In genomic region chr2:98589489-98589888, GRCh38 we compare ENCODE assay signal across 18 cellular contexts.
"Had no signal": no experiment of that assay in that cellular context is flagged by ENCODE, and none has a peak within 500 bp of the region (broad histone marks: within the 10 kb centered on the region; RNA-seq: fewer than 3 reads in every experiment).

No MANE protein-coding gene starts in this region.

- H3K9me3 ChIP-seq: adrenal gland, gastroesophageal sphincter, left lung, prostate gland, right atrium auricular region, tibial artery had no signal

- H3K4me1 ChIP-seq: adrenal gland, gastroesophageal sphincter, heart left ventricle, left lung, neural progenitor cell, prostate gland, right atrium auricular region, tibial artery had no signal

- H3K27ac ChIP-seq: adrenal gland, gastroesophageal sphincter, heart left ventricle, left lung, neural progenitor cell, prostate gland, right atrium auricular region, tibial artery had no signal

- H3K36me3 ChIP-seq: neural progenitor cell, prostate gland, right atrium auricular region had no signal

- H3K9ac ChIP-seq: neural progenitor cell had no signal

- H3K4me3 Mint-ChIP-seq: activated CD4-positive, alpha-beta T cell treated with anti-CD3 and anti-CD28 coated beads for 36 hours; neural progenitor cell; WTC11 had no signal

- H3K27me3 Mint-ChIP-seq: activated CD4-positive, alpha-beta T cell treated with anti-CD3 and anti-CD28 coated beads for 36 hours had no signal

- H3K4me3 ChIP-seq: adrenal gland, gastroesophageal sphincter, heart left ventricle, left lung, neural progenitor cell, prostate gland, right atrium auricular region, tibial artery had no signal

- H2AFZ ChIP-seq: neural progenitor cell had no signal

- H3K27ac Mint-ChIP-seq: neural progenitor cell, WTC11 had no signal

- H3K4me1 Mint-ChIP-seq: neural progenitor cell, WTC11 had no signal

- DNase-seq: activated CD4-positive, alpha-beta T cell treated with anti-CD3 and anti-CD28 coated beads for 36 hours; activated CD4-positive, alpha-beta T cell treated with anti-CD3 and anti-CD28 coated beads, Interleukin-2, amount 50 U/mL, for 48 hours; activated naive CD4-positive, alpha-beta T cell treated with Interleukin-2 at 50 U/mL for 16 hours; effector CD4-positive, alpha-beta T cell; heart left ventricle; kidney; left lung; midbrain; stimulated activated naive CD8-positive, alpha-beta T cell treated with anti-CD3 and anti-CD28 coated beads, Interleukin-15, Interleukin-2, amounts not matched to agents 100 U/mL and 50 U/mL, for 24 hours; substantia nigra; tibial artery had no signal

- H3K4me2 ChIP-seq: neural progenitor cell had no signal

- H3K27me3 ChIP-seq: adrenal gland, gastroesophageal sphincter, heart left ventricle, left lung, neural progenitor cell, right atrium auricular region, tibial artery had no signal

- ATAC-seq: activated CD4-positive, alpha-beta T cell treated with anti-CD3 and anti-CD28 coated beads for 36 hours; esophagus mucosa; gastroesophageal sphincter; heart left ventricle; left lung; stimulated activated naive CD8-positive, alpha-beta T cell treated with anti-CD3 and anti-CD28 coated beads, Interleukin-15, Interleukin-2, amounts not matched to agents 100 U/mL and 50 U/mL, for 24 hours; WTC11 had no signal
